ENCODE assay signal across 1 cellular context in the genomic region with DNA sequence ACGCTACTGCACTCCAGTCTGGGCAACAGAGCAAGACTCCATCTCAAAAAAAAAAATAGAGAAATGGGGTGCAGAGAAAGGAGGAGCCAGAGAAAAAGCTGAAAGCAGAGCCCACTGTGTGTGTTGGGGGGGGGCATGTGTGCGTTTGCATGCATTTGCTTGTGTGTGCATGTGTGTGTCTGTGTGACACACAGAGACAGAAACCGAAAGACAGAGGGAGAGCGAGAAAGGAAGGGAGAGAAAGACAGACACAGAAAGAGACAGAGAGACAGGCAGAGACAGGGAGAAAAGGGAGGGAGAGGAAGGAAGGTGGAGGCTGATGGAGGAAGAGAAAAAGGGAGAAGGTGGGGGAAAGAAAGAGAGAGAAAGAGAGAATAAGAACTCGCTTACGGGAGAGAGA.
TF ChIP-seq lines count a peak whose summit lies in the region.

No MANE protein-coding gene starts in this region.

TF ChIP-seq in GM12878, 131 proteins besides CTCF, POLR2A, EP300 and RAD21:
- 0 out of 2 replicates have a peak, but pooled peaks have one; percentile 11 for TF ChIP-seq ZNF384 (IDR thresholded peaks at IDR 0.05; ENCODE audit: borderline replicate concordance, low read depth, low read length)
- peak; percentile 45 for TF ChIP-seq MTA2 (IDR thresholded peaks at IDR 0.05; ENCODE audit: low read depth)
- no peak for TF ChIP-seq SRF (IDR thresholded peaks at IDR 0.05; ENCODE audit: low read depth in 2 of 2, low read length in 2 of 2)
- TF ChIP-seq SREBF2 (IDR thresholded peaks at IDR 0.05; ENCODE audit: low read length), result no peak
- peak; percentile 81 for TF ChIP-seq NBN (IDR thresholded peaks at IDR 0.05)
- TF ChIP-seq, protein P1, sequence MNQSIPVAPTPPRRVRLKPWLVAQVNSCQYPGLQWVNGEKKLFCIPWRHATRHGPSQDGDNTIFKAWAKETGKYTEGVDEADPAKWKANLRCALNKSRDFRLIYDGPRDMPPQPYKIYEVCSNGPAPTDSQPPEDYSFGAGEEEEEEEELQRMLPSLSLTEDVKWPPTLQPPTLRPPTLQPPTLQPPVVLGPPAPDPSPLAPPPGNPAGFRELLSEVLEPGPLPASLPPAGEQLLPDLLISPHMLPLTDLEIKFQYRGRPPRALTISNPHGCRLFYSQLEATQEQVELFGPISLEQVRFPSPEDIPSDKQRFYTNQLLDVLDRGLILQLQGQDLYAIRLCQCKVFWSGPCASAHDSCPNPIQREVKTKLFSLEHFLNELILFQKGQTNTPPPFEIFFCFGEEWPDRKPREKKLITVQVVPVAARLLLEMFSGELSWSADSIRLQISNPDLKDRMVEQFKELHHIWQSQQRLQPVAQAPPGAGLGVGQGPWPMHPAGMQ (IDR thresholded peaks at IDR 0.05; ENCODE audit: borderline replicate concordance), result peak; percentile 8; the same call in 1 of the 2 replicates
- TF ChIP-seq, protein P2, sequence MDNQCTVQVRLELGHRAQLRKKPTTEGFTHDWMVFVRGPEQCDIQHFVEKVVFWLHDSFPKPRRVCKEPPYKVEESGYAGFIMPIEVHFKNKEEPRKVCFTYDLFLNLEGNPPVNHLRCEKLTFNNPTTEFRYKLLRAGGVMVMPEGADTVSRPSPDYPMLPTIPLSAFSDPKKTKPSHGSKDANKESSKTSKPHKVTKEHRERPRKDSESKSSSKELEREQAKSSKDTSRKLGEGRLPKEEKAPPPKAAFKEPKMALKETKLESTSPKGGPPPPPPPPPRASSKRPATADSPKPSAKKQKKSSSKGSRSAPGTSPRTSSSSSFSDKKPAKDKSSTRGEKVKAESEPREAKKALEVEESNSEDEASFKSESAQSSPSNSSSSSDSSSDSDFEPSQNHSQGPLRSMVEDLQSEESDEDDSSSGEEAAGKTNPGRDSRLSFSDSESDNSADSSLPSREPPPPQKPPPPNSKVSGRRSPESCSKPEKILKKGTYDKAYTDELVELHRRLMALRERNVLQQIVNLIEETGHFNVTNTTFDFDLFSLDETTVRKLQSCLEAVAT (IDR thresholded peaks at IDR 0.05), result peak; percentile 20; the same call in 1 of the 2 replicates
- no peak for TF ChIP-seq RELA (IDR thresholded peaks at IDR 0.05; ENCODE audit: borderline replicate concordance, partially characterized antibody)
- TF ChIP-seq HCFC1 (IDR thresholded peaks at IDR 0.05; ENCODE audit: low read length), result no peak
- TF ChIP-seq HDGF (IDR thresholded peaks at IDR 0.05), result peak; percentile 94
- TF ChIP-seq, protein P3, sequence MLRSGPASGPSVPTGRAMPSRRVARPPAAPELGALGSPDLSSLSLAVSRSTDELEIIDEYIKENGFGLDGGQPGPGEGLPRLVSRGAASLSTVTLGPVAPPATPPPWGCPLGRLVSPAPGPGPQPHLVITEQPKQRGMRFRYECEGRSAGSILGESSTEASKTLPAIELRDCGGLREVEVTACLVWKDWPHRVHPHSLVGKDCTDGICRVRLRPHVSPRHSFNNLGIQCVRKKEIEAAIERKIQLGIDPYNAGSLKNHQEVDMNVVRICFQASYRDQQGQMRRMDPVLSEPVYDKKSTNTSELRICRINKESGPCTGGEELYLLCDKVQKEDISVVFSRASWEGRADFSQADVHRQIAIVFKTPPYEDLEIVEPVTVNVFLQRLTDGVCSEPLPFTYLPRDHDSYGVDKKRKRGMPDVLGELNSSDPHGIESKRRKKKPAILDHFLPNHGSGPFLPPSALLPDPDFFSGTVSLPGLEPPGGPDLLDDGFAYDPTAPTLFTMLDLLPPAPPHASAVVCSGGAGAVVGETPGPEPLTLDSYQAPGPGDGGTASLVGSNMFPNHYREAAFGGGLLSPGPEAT (IDR thresholded peaks at IDR 0.05; ENCODE audit: low read depth), result 0 out of 2 replicates have a peak, but pooled peaks have one; percentile 39
- peak; percentile 43; the same call in 1 of the 2 replicates for TF ChIP-seq CREM (IDR thresholded peaks at IDR 0.05; ENCODE audit: low read depth)
- peak; percentile 59; a peak in 3 of 4 replicates for TF ChIP-seq IKZF2 (IDR thresholded peaks at IDR 0.05)
TF ChIP-seq in GM12878: peak in this region for 9.
